Comparison of ENCODE assay signal across 1 cellular context in genomic region chr11:295351-296205, GRCh38.
TF ChIP-seq lines count a peak whose summit lies in the region.

No MANE protein-coding gene starts in this region.

TF ChIP-seq in WTC11, 78 proteins besides CTCF, POLR2A, EP300 and RAD21 (continued from another document):
- no peak for TF ChIP-seq PRDM15 (CRISPR knock-in tag; IDR thresholded peaks at IDR 0.05)
- no peak for TF ChIP-seq ZNF263 (CRISPR knock-in tag; IDR thresholded peaks at IDR 0.05; ENCODE audit: low read depth)
- TF ChIP-seq ZNF416 (CRISPR knock-in tag; IDR thresholded peaks at IDR 0.05) = no peak
- no peak for TF ChIP-seq ATF6 (CRISPR knock-in tag; IDR thresholded peaks at IDR 0.05)
- TF ChIP-seq IRF1 (CRISPR knock-in tag; IDR thresholded peaks at IDR 0.05) = no peak
- no peak for TF ChIP-seq MXD4 (CRISPR knock-in tag; IDR thresholded peaks at IDR 0.05; ENCODE audit: borderline replicate concordance)
- TF ChIP-seq ZNF121 (CRISPR knock-in tag; IDR thresholded peaks at IDR 0.05) = no peak
- TF ChIP-seq SOX15 (CRISPR knock-in tag; IDR thresholded peaks at IDR 0.05) = no peak
TF ChIP-seq in WTC11: peak in this region for 0.
